ENCODE assay signal across 24 cellular contexts in the genomic region with DNA sequence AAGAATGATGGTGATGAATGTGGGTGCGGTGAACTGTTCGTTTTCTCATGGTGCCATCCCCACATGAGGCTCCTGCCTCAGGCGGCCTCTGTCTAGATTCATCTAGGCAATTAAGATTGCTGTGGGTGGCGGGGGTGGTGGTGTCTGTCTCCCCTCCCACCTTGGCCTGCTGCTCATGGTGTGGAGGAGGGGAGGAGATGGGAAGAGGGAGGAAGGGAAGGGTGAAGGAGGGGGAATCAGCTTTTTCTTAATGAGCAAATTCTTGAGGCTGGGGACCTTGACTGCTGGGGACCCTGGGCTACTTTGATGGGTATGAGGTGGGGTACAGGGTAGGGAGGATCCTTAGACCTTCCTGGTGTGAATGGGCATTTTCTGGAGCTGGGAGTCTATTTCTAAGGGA. TPM values are rescaled to one million over a fixed set of nuclear protein-coding genes. Genes with fewer than 3 reads are reported as not detected.
DNase-seq lines count a peak whose midpoint lies in the region; ATAC-seq and TF ChIP-seq lines count a peak whose summit lies in the region.
"Had no signal": no experiment of that assay in that cellular context is flagged by ENCODE, and none has a peak within 500 bp of the region (broad histone marks: within the 10 kb centered on the region; RNA-seq: fewer than 3 reads in every experiment).

No MANE protein-coding gene starts in this region.

- no peak overlapping the region for H4K8ac ChIP-seq in neuronal stem cell (ENCODE audit: low read depth, low read length)
- H4K8ac ChIP-seq in mesenchymal stem cell (ENCODE audit: low read length), result no peak overlapping the region

- H2AK5ac ChIP-seq in neuronal stem cell (ENCODE audit: low read depth, low read length) (peak overlapping the region; percentile 24), mesenchymal stem cell (ENCODE audit: low read length, severe bottlenecking) (no peak overlapping the region)

- H4K91ac ChIP-seq in neuronal stem cell (ENCODE audit: low read depth, low read length, poor library complexity) (no peak overlapping the region), mesenchymal stem cell (ENCODE audit: low read length) (no peak overlapping the region)

- no peaks in the 10 kb centered on the region for H3K36me3 Mint-ChIP-seq in CD4-positive, alpha-beta T cell (ENCODE audit: low read depth)
- H3K36me3 Mint-ChIP-seq: CD4-positive, CD25-positive, alpha-beta regulatory T cell had no signal

- no peak overlapping the region for H3K23ac ChIP-seq in neuronal stem cell (ENCODE audit: low read depth, low read length, poor library complexity)
- H3K23ac ChIP-seq in mesenchymal stem cell (ENCODE audit: low read length in 2 of 2), result no peak overlapping the region

- H3K4me1 Mint-ChIP-seq in CD4-positive, alpha-beta T cell (ENCODE audit: low read depth), result peaks cover 16% of the 10 kb centered on the region

- no peaks in the 10 kb centered on the region for H3K9me3 ChIP-seq in CD4-positive, alpha-beta T cell (ENCODE audit: control insufficient read depth, low read length)
- H3K9me3 ChIP-seq in Loucy (ENCODE audit: insufficient read depth, low read depth, low read length) (no peaks in the 10 kb centered on the region), neuronal stem cell (replicated peaks in 1 of 2; ENCODE audit: control insufficient read depth in 2 of 2, insufficient read depth in 1 of 2, low read depth in 1 of 2, low read length in 2 of 2) (no peaks in the 10 kb centered on the region), mesenchymal stem cell (ENCODE audit: control insufficient read depth, low read length) (no peaks in the 10 kb centered on the region)
- H3K9me3 ChIP-seq: A549, Caco-2, MG63 had no signal

- no peaks in the 10 kb centered on the region for H3K27me3 ChIP-seq in CD4-positive, alpha-beta T cell (ENCODE audit: control insufficient read depth, insufficient read depth, low read length)
- H3K27me3 ChIP-seq in Loucy (ENCODE audit: insufficient read depth, low read length, poor library complexity, severe bottlenecking) (no peaks in the 10 kb centered on the region), neuronal stem cell (ENCODE audit: control insufficient read depth in 3 of 3, insufficient read depth in 3 of 3, low read depth in 1 of 3, low read length in 3 of 3) (peaks cover 0 to 18% (median 8%) of the 10 kb centered on the region in 3 experiments), mesenchymal stem cell (ENCODE audit: control insufficient read depth in 1 of 2, insufficient read depth in 1 of 2, low read length in 2 of 2) (peaks cover 0 to 21% of the 10 kb centered on the region in 2 experiments)
- H3K27me3 ChIP-seq: MG63 had no signal

- H2BK12ac ChIP-seq in neuronal stem cell (ENCODE audit: low read length) (no peak overlapping the region), mesenchymal stem cell (ENCODE audit: low read length in 2 of 2) (no peak overlapping the region)

- H3K4me1 ChIP-seq in Loucy (ENCODE audit: insufficient read depth, low read length, poor library complexity, severe bottlenecking) (peaks cover 9% of the 10 kb centered on the region), neuronal stem cell (ENCODE audit: control insufficient read depth in 2 of 2, insufficient read depth in 1 of 2, low read depth in 1 of 2, low read length in 2 of 2) (peaks cover 11 to 12% of the 10 kb centered on the region in 2 donors), mesenchymal stem cell (ENCODE audit: control insufficient read depth, insufficient read depth, low read depth, low read length) (peaks cover 9% of the 10 kb centered on the region)

- intact Hi-C loops in CD4-positive, alpha-beta T cell (cut with DNase I, micrococcal nuclease), result no loop called here

- H3K79me1 ChIP-seq in neuronal stem cell (ENCODE audit: low read depth, low read length) (no peaks in the 10 kb centered on the region), mesenchymal stem cell (replicated peaks; ENCODE audit: low read length, poor library complexity, severe bottlenecking) (no peaks in the 10 kb centered on the region)

- H3K27me3 Mint-ChIP-seq in CD4-positive, alpha-beta T cell, result no peaks in the 10 kb centered on the region

- H3K4me3 Mint-ChIP-seq in CD4-positive, alpha-beta T cell, result peak overlapping the region; percentile 15

- no CpG with 5 or more reads among the region's 4 CpGs for WGBS in neuronal stem cell (ENCODE audit: extremely low coverage in 2 of 2, insufficient read length in 2 of 2, insufficient replicate concordance in 1 of 2), 2 donors
- WGBS in mesenchymal stem cell, result 88% methylated on average over 4 of the region's 4 CpGs

- H3K9me3 Mint-ChIP-seq in CD4-positive, alpha-beta T cell, result no peaks in the 10 kb centered on the region
- H3K9me3 Mint-ChIP-seq: CD4-positive, CD25-positive, alpha-beta regulatory T cell had no signal

- no peak overlapping the region for H3K4me3 ChIP-seq in Loucy (ENCODE audit: low read length, poor library complexity, severe bottlenecking)
- no peak overlapping the region for H3K4me3 ChIP-seq in neuronal stem cell (ENCODE audit: low read length in 2 of 2)
- H3K4me3 ChIP-seq in mesenchymal stem cell (ENCODE audit: insufficient read depth in 1 of 2, low read depth in 1 of 2, low read length in 2 of 2), result no peak overlapping the region
- H3K4me3 ChIP-seq: A549, GM12878, MG63 had no signal

- no peaks in the 10 kb centered on the region for H4K20me1 ChIP-seq in Loucy (ENCODE audit: insufficient read depth, low read length, poor library complexity, severe bottlenecking)

- no peak overlapping the region for H2BK120ac ChIP-seq in neuronal stem cell (ENCODE audit: low read depth, low read length)
- no peak overlapping the region for H2BK120ac ChIP-seq in mesenchymal stem cell (ENCODE audit: low read depth, low read length)

- H3K4me2 ChIP-seq in Loucy (ENCODE audit: low read depth, low read length, poor library complexity, severe bottlenecking) (no peak overlapping the region), neuronal stem cell (ENCODE audit: insufficient read depth, low read length, poor library complexity, severe bottlenecking) (no peak overlapping the region), mesenchymal stem cell (ENCODE audit: low read length, poor library complexity, severe bottlenecking) (no peak overlapping the region)
- H3K4me2 ChIP-seq: A549 had no signal

- H3K27ac ChIP-seq in CD4-positive, alpha-beta T cell (ENCODE audit: low read depth, low read length), result no peak overlapping the region
- H3K27ac ChIP-seq in neuronal stem cell (replicated peaks; ENCODE audit: low read length), result no peak overlapping the region
- H3K27ac ChIP-seq in mesenchymal stem cell (ENCODE audit: low read length, poor library complexity, severe bottlenecking), result no peak overlapping the region
- H3K27ac ChIP-seq: A549 had no signal

- POLR2A ChIA-PET in CD4-positive, alpha-beta T cell (lab: Charles Lee), result interaction anchor here (3.3 to 3.7 kb wide), 2 partner anchors 53 to 56 kb away, joined by 15 to 33 read pairs; a partner anchor contains a TSS

- CTCF ChIA-PET in CD4-positive, alpha-beta T cell (lab: Charles Lee), result no interaction called here

- H3K9ac ChIP-seq in Loucy (ENCODE audit: low read depth, low read length, poor library complexity, severe bottlenecking), result peak overlapping the region; percentile 14
- H3K9ac ChIP-seq in neuronal stem cell (ENCODE audit: low read depth, low read length, poor library complexity), result no peak overlapping the region
- no peak overlapping the region for H3K9ac ChIP-seq in mesenchymal stem cell (ENCODE audit: low read length)

- no peak overlapping the region for H2BK5ac ChIP-seq in neuronal stem cell (ENCODE audit: low read length)
- H2BK5ac ChIP-seq in mesenchymal stem cell (ENCODE audit: low read depth, low read length, poor library complexity, severe bottlenecking), result no peak overlapping the region

- H3K18ac ChIP-seq in neuronal stem cell (ENCODE audit: low read length) (peak overlapping the region; percentile 4), mesenchymal stem cell (ENCODE audit: low read depth in 1 of 2, low read length in 2 of 2) (no peak overlapping the region)

- no peak for DNase-seq in CD4-positive, alpha-beta T cell
- DNase-seq in left kidney (ENCODE audit: low read depth, low spot score) (peak; percentile 49), neuronal stem cell (ENCODE audit: low spot score) (no peak), glomerular visceral epithelial cell (ENCODE audit: extremely low spot score) (no peak), globus pallidus (ENCODE audit: low spot score) (no peak), mesenchymal stem cell (no peak)
- DNase-seq: Caco-2; CD4-positive, CD25-positive, alpha-beta regulatory T cell; DMS 273 treated with DMSO at 0.1 percent for 48 hours; DND-41; GOT3; Kasumi-1; MG63; NCI-H1417; NCI-H1694 treated with DMSO at 0.1 percent for 48 hours; NCI-H2081 treated with DMSO at 0.1 percent for 48 hours; NCI-H446; NCI-H526; OCI-M1 had no signal

- H3K36me3 ChIP-seq in Loucy (ENCODE audit: insufficient read depth, low read length), result no peaks in the 10 kb centered on the region
- H3K36me3 ChIP-seq in neuronal stem cell (replicated peaks in 1 of 2; ENCODE audit: control insufficient read depth in 2 of 2, insufficient read depth in 2 of 2, low read length in 2 of 2), result no peaks in the 10 kb centered on the region
- no peaks in the 10 kb centered on the region for H3K36me3 ChIP-seq in mesenchymal stem cell (ENCODE audit: control insufficient read depth in 1 of 2, insufficient read depth in 2 of 2, low read depth in 1 of 2, low read length in 2 of 2)
- H3K36me3 ChIP-seq: MG63 had no signal

- H3K27ac Mint-ChIP-seq in CD4-positive, alpha-beta T cell, result no peak overlapping the region

- H3K9me2 ChIP-seq in Loucy (replicated peaks; ENCODE audit: low read depth, low read length), result no peaks in the 10 kb centered on the region

- H3K4ac ChIP-seq in neuronal stem cell (ENCODE audit: low read length) (no peak overlapping the region), mesenchymal stem cell (ENCODE audit: low read depth in 1 of 2, low read length in 2 of 2) (no peak overlapping the region)

- no peak overlapping the region for H3K14ac ChIP-seq in neuronal stem cell (ENCODE audit: low read length)
- H3K14ac ChIP-seq in mesenchymal stem cell (ENCODE audit: low read length in 2 of 2), result no peak overlapping the region

- no peaks in the 10 kb centered on the region for H3K79me2 ChIP-seq in Loucy (ENCODE audit: insufficient read depth, low read length)

- H2AFZ ChIP-seq in Loucy (ENCODE audit: low read length) (no peak overlapping the region), neuronal stem cell (ENCODE audit: low read length) (no peak overlapping the region), mesenchymal stem cell (ENCODE audit: low read depth, low read length) (no peak overlapping the region)

- TF ChIP-seq CTCF in CD4-positive, alpha-beta T cell (IDR thresholded peaks at IDR 0.05), result no peak
- TF ChIP-seq CTCF in Loucy (conservative IDR thresholded peaks at IDR 0.05; ENCODE audit: low read length), result no peak

- ATAC-seq in CD4-positive, alpha-beta T cell (ENCODE audit: poor library complexity), result no peak
- ATAC-seq in GM18858 (IDR thresholded peaks at IDR 0.05; ENCODE audit: unreplicated experiment), result no peak
- ATAC-seq: A549, GM12878, Right ventricle myocardium inferior had no signal

- H3F3A ChIP-seq in Loucy (ENCODE audit: low read depth), result peaks cover 2% of the 10 kb centered on the region; the same call in 1 of the 2 replicates

- H2BK15ac ChIP-seq in neuronal stem cell (ENCODE audit: low read length), result peak overlapping the region; percentile 96
- no peak overlapping the region for H2BK15ac ChIP-seq in mesenchymal stem cell (ENCODE audit: low read depth, poor library complexity, severe bottlenecking)

RNA-seq across cellular contexts. Expression of a gene that starts 55.8 kb away (rescaled TPM):
- 100 to 1,000 TPM; 372 to 380 TPM for total RNA-seq in CD4-positive, alpha-beta T cell
- 2,556 TPM for polyA plus RNA-seq in neuronal stem cell (2013, experiment 1 of 2)
- polyA plus RNA-seq in neuronal stem cell (2013, experiment 2 of 2), result 2,683 TPM
- 591 TPM for polyA plus RNA-seq in mesenchymal stem cell (2013, experiment 1 of 2)
- 615 TPM for polyA plus RNA-seq in mesenchymal stem cell (2013, experiment 2 of 2)
